Comparison of ENCODE assay signal across 8 cellular contexts in the genomic region with DNA sequence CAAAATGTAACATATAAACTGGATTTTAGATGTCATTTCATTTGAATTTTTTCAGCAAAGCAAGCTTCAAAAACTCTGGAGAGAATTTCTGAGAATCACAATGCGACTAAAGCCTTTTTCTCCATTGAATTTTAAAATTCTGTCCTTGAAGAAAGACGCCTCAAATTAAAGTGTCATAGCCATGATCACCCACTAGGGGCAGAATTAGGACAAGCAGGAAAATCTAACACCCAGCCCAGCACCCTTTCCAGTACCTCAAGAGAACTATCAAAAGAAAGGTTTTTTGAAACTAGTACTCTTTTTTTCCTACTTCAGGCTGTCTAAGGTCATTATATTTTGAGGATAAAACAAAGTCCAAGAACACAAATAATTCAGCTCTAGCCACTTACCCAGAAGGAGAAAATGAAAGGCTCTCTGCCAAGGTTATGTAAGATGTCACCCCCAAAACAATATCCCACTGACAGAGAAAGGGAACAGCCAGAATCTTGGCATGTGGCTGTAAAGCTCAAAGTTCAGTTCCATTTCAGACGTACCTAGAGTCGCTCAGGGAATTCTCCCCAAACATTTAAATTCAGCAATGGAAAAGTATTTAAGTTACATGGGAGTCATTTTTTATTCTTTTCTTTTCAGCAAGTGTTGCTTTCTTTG.
A peak's percentile ranks its signal among the peaks of the same experiment; 100 is the strongest.
DNase-seq lines count a peak whose midpoint lies in the region; ATAC-seq and TF ChIP-seq lines count a peak whose summit lies in the region.

No MANE protein-coding gene starts in this region.

- H3K4me1 ChIP-seq in lower lobe of right lung = no peaks in the 10 kb centered on the region

- ATAC-seq in GM21576 (IDR thresholded peaks at IDR 0.05; ENCODE audit: unreplicated experiment) (peak; percentile 76), lower lobe of right lung (peak in 1 of 2 donors; percentile 65), HG02571 (IDR thresholded peaks at IDR 0.05; ENCODE audit: unreplicated experiment) (no peak)

- DNase-seq in NCI-H524 (lab: John Stamatoyannopoulos, UW) = peak; percentile 5 to 14
- no peak for DNase-seq in NCI-H524 treated with DMSO at 0.1 percent for 48 hours (lab: John Stamatoyannopoulos, UW)
- peak; percentile 37 for DNase-seq in NCI-H460 (ENCODE audit: extremely low read depth, low read depth)
- peak; percentile 66 for DNase-seq in MCF 10A (ENCODE audit: unreplicated experiment)
- no peak for DNase-seq in lower lobe of right lung
- DNase-seq in activated CD4-positive, CD25-positive, alpha-beta regulatory T cell treated with anti-CD3 and anti-CD28 coated beads, Interleukin-2, amount 50 U/mL, for 72 hours = no peak

- H3K27me3 Mint-ChIP-seq in MCF 10A (ENCODE audit: insufficient read depth, unreplicated experiment) = no peaks in the 10 kb centered on the region

- H3K4me1 Mint-ChIP-seq in MCF 10A (ENCODE audit: insufficient read depth, unreplicated experiment) = peaks cover 19% of the 10 kb centered on the region

- H3K9me3 Mint-ChIP-seq in MCF 10A (ENCODE audit: unreplicated experiment) = peaks cover 10% of the 10 kb centered on the region

- no peaks in the 10 kb centered on the region for H3K27me3 ChIP-seq in lower lobe of right lung (ENCODE audit: low read depth)

- H3K36me3 ChIP-seq in lower lobe of right lung = no peaks in the 10 kb centered on the region

- peak; percentile 48 for TF ChIP-seq CTCF in MCF 10A (IDR thresholded peaks at IDR 0.05; ENCODE audit: unreplicated experiment)
- peak; percentile 67 for TF ChIP-seq CTCF in lower lobe of right lung (IDR thresholded peaks at IDR 0.05)

- POLR2A ChIA-PET in MCF 10A (lab: Yijun Ruan, JAX) = interaction anchor here (0.8 to 3.4 kb wide), 5 partner anchors 11 to 335 kb away, joined by 3 to 15 read pairs (median 6); no protein-coding TSS in a partner anchor

- H3K36me3 Mint-ChIP-seq in MCF 10A (ENCODE audit: insufficient read depth, unreplicated experiment) = no peaks in the 10 kb centered on the region

- H3K27ac Mint-ChIP-seq in MCF 10A (ENCODE audit: low read depth, unreplicated experiment) = no peak overlapping the region

- no peak overlapping the region for H3K27ac ChIP-seq in lower lobe of right lung

- H3K9me3 ChIP-seq in lower lobe of right lung = no peaks in the 10 kb centered on the region

- CTCF ChIA-PET in MCF 10A (lab: Yijun Ruan, JAX) = interaction anchor here (0.6 to 1.9 kb wide), 10 partner anchors 11 to 661 kb away, joined by 3 to 6 read pairs (median 4); no protein-coding TSS in a partner anchor

- H3K4me3 Mint-ChIP-seq in MCF 10A (ENCODE audit: unreplicated experiment) = no peak overlapping the region

- H3K4me3 ChIP-seq in lower lobe of right lung = no peak overlapping the region

- no TSS peak for BruUV-seq in MCF 10A (replicated peaks; lab: Mats Ljungman, UMichigan)

- intact Hi-C loops in MCF 10A (cut with micrococcal nuclease) = loop anchor here (5.0 kb wide), 1 partner anchor 109 kb away; no protein-coding TSS in a partner anchor
- intact Hi-C loops in lower lobe of right lung (cut with DNase I) = no loop called here

Comparison
In these comparisons a context has a peak if more than half of its experiments do, and no peak if none do; other contexts are left out.
1. DNase-seq: peak in NCI-H524 (2 of 2), NCI-H460 (single experiment) and MCF 10A (single experiment); none in NCI-H524 treated with DMSO at 0.1 percent for 48 hours (single experiment), lower lobe of right lung (single experiment) and activated CD4-positive, CD25-positive, alpha-beta regulatory T cell treated with anti-CD3 and anti-CD28 coated beads, Interleukin-2, amount 50 U/mL, for 72 hours (single experiment).